In genomic region chr11:65851083-65851579, GRCh38 we compare ENCODE assay signal across 9 cellular contexts. TPM values are rescaled to one million over a fixed set of nuclear protein-coding genes. Genes with fewer than 3 reads are reported as not detected.
DNase-seq lines count a peak whose midpoint lies in the region; ATAC-seq and TF ChIP-seq lines count a peak whose summit lies in the region.
"Had no signal": no experiment of that assay in that cellular context is flagged by ENCODE, and none has a peak within 500 bp of the region (broad histone marks: within the 10 kb centered on the region; RNA-seq: fewer than 3 reads in every experiment).

No MANE protein-coding gene starts in this region.

- no peaks in the 10 kb centered on the region for H3K9me3 ChIP-seq in PC-9 (ENCODE audit: insufficient read depth, low read depth)

- POLR2A ChIA-PET in PC-9 (lab: Charles Lee; ENCODE audit: unreplicated experiment) = interaction anchor here (0.6 to 0.7 kb wide), 2 partner anchors 287 to 1047 kb away, joined by 5 to 7 read pairs; no protein-coding TSS in a partner anchor

- peaks cover 24% of the 10 kb centered on the region for H3K36me3 ChIP-seq in PC-9 (ENCODE audit: low read depth)

- H3K79me2 ChIP-seq in PC-9 (ENCODE audit: low read depth) = peaks cover 27% of the 10 kb centered on the region

- no peaks in the 10 kb centered on the region for H3K27me3 ChIP-seq in PC-9 (ENCODE audit: insufficient read depth, low read depth)

- TF ChIP-seq CTCF in PC-9 (conservative IDR thresholded peaks at IDR 0.05) (peak; percentile 79), epithelial cell of esophagus (IDR thresholded peaks at IDR 0.05; ENCODE audit: insufficient read depth, low read depth, low read length, missing control alignments) (peak; percentile 62)

- H3K4me2 ChIP-seq in PC-9 = no peak overlapping the region

- no peak overlapping the region for H2AFZ ChIP-seq in PC-9

- peaks cover 33% of the 10 kb centered on the region for H4K20me1 ChIP-seq in PC-9 (ENCODE audit: insufficient read depth)

- no peaks in the 10 kb centered on the region for H3K27me3 Mint-ChIP-seq in activated T-cell treated with anti-CD3 and anti-CD28 coated beads, Interleukin-2, amount 50 U/mL, for 24 hours

- H3K36me3 Mint-ChIP-seq in activated T-cell treated with anti-CD3 and anti-CD28 coated beads, Interleukin-2, amount 50 U/mL, for 24 hours (ENCODE audit: low read depth) = peaks cover 51% of the 10 kb centered on the region
- peaks cover 60% of the 10 kb centered on the region for H3K36me3 Mint-ChIP-seq in stimulated activated effector memory CD8-positive, alpha-beta T cell treated with anti-CD3 and anti-CD28 coated beads, Interleukin-12 subunit alpha, Interleukin-12 subunit beta, amount 100 ng/mL, for 72 hours

- no peak overlapping the region for H3K27ac ChIP-seq in PC-9

- peaks cover 27% of the 10 kb centered on the region for H3K4me1 Mint-ChIP-seq in activated T-cell treated with anti-CD3 and anti-CD28 coated beads, Interleukin-2, amount 50 U/mL, for 24 hours (ENCODE audit: low read depth)
- H3K4me1 Mint-ChIP-seq in stimulated activated effector memory CD8-positive, alpha-beta T cell treated with anti-CD3 and anti-CD28 coated beads, Interleukin-12 subunit alpha, Interleukin-12 subunit beta, amount 100 ng/mL, for 72 hours = peaks cover 36% of the 10 kb centered on the region

- intact Hi-C loops in PC-9 (cut with micrococcal nuclease; ENCODE audit: unreplicated experiment) = no loop called here

- H3K4me3 Mint-ChIP-seq in activated T-cell treated with anti-CD3 and anti-CD28 coated beads, Interleukin-2, amount 50 U/mL, for 24 hours = no peak overlapping the region
- H3K4me3 Mint-ChIP-seq in stimulated activated effector memory CD8-positive, alpha-beta T cell treated with anti-CD3 and anti-CD28 coated beads, Interleukin-12 subunit alpha, Interleukin-12 subunit beta, amount 100 ng/mL, for 72 hours = no peak overlapping the region

- peaks cover 60% of the 10 kb centered on the region for H3F3A ChIP-seq in PC-9 (ENCODE audit: insufficient read depth, low read depth)

- peak; percentile 17 for ATAC-seq in stimulated activated effector memory CD8-positive, alpha-beta T cell treated with anti-CD3 and anti-CD28 coated beads, Interleukin-12 subunit alpha, Interleukin-12 subunit beta, amount 100 ng/mL, for 72 hours
- ATAC-seq in GM19324 (IDR thresholded peaks at IDR 0.05; ENCODE audit: low FRiP score, unreplicated experiment) (no peak), GM19455 (IDR thresholded peaks at IDR 0.05; ENCODE audit: unreplicated experiment) (no peak)

- H3K4me3 ChIP-seq in PC-9 (no peak overlapping the region), epithelial cell of esophagus (ENCODE audit: low read length) (no peak overlapping the region)

- peak overlapping the region; percentile 39 for H3K27ac Mint-ChIP-seq in activated T-cell treated with anti-CD3 and anti-CD28 coated beads, Interleukin-2, amount 50 U/mL, for 24 hours
- H3K27ac Mint-ChIP-seq in stimulated activated effector memory CD8-positive, alpha-beta T cell treated with anti-CD3 and anti-CD28 coated beads, Interleukin-12 subunit alpha, Interleukin-12 subunit beta, amount 100 ng/mL, for 72 hours = peak overlapping the region; percentile 58

- no peaks in the 10 kb centered on the region for H3K9me2 ChIP-seq in PC-9 (ENCODE audit: insufficient read depth)

- CTCF ChIA-PET in PC-9 (lab: Charles Lee) = no interaction called here

- H3K4me1 ChIP-seq in PC-9 (replicated peaks; ENCODE audit: insufficient read depth) = peaks cover 5% of the 10 kb centered on the region

- H3K9me3 Mint-ChIP-seq in activated T-cell treated with anti-CD3 and anti-CD28 coated beads, Interleukin-2, amount 50 U/mL, for 24 hours = peaks cover 7% of the 10 kb centered on the region
- H3K9me3 Mint-ChIP-seq in stimulated activated effector memory CD8-positive, alpha-beta T cell treated with anti-CD3 and anti-CD28 coated beads, Interleukin-12 subunit alpha, Interleukin-12 subunit beta, amount 100 ng/mL, for 72 hours = no peaks in the 10 kb centered on the region

- DNase-seq in activated T-cell treated with anti-CD3 and anti-CD28 coated beads, Interleukin-2, amount 50 U/mL, for 24 hours = no peak
- no peak for DNase-seq in activated T-cell treated with anti-CD3 and anti-CD28 coated beads, Interleukin-2, amount 50 U/mL, for 1 hour
- DNase-seq in PC-9 (no peak), epithelial cell of esophagus (ENCODE audit: low read depth) (no peak), NCI-H1694 (lab: John Stamatoyannopoulos, UW) (no peak)
- DNase-seq in stimulated activated effector memory CD8-positive, alpha-beta T cell treated with anti-CD3 and anti-CD28 coated beads, Interleukin-12 subunit alpha, Interleukin-12 subunit beta, amount 100 ng/mL, for 72 hours (ENCODE audit: low spot score in 2 of 2) = peak in 1 of 2 donors; percentile 73

- no TSS peak for BruUV-seq in PC-9 (replicated peaks; lab: Mats Ljungman, UMichigan)

RNA-seq across cellular contexts. Expression of gene CFL1, which starts 6.8 kb away (rescaled TPM):
- total RNA-seq in PC-9 (2021) = 1,598 and 1,798 TPM in 2 replicates

RNA-seq across cellular contexts. Expression of gene MUS81, which starts 9.1 kb away (rescaled TPM):
- total RNA-seq in PC-9 (2021) = 62.7 and 64.2 TPM in 2 replicates

RNA-seq across cellular contexts. Expression of gene SNX32, which starts 17.4 kb away (rescaled TPM):
- total RNA-seq in PC-9 (2021) = not detected in 2 replicates

RNA-seq across cellular contexts. Expression of gene EFEMP2, which starts 21.5 kb away (rescaled TPM):
- 18.1 and 32.3 TPM in 2 replicates for total RNA-seq in PC-9 (2021)

RNA-seq across cellular contexts. Expression of gene CTSW, which starts 28.5 kb away (rescaled TPM):
- total RNA-seq in PC-9 (2021) = not detected in 2 replicates
- total RNA-seq: NCI-H460 had no signal
